Comparison of ENCODE assay signal across 2 cellular contexts in genomic region chr10:114519306-114519669, GRCh38.
TF ChIP-seq lines count a peak whose summit lies in the region.

No MANE protein-coding gene starts in this region.

TF ChIP-seq in IMR-90, 13 proteins besides CTCF, POLR2A, EP300 and RAD21:
- no peak for TF ChIP-seq MXI1 (IDR thresholded peaks at IDR 0.05; ENCODE audit: borderline replicate concordance, low read depth, low read length)
- TF ChIP-seq NFE2L2 (IDR thresholded peaks at IDR 0.05; ENCODE audit: low read depth, low read length), result no peak
- TF ChIP-seq CHD1 (IDR thresholded peaks at IDR 0.05; ENCODE audit: low read depth, low read length), result no peak
- no peak for TF ChIP-seq ELK1 (IDR thresholded peaks at IDR 0.05; ENCODE audit: borderline replicate concordance, low read depth, low read length)
- no peak for TF ChIP-seq CEBPB (IDR thresholded peaks at IDR 0.05; ENCODE audit: low read depth, low read length)
- TF ChIP-seq RFX5 (IDR thresholded peaks at IDR 0.05; ENCODE audit: low read depth, low read length), result no peak
- TF ChIP-seq SMC3 (IDR thresholded peaks at IDR 0.05; ENCODE audit: low read depth, low read length), result no peak
- TF ChIP-seq RCOR1 (IDR thresholded peaks at IDR 0.05; ENCODE audit: insufficient replicate concordance, low read length), result no peak
- no peak for TF ChIP-seq BHLHE40 (IDR thresholded peaks at IDR 0.05; ENCODE audit: low read depth, low read length)
- no peak for TF ChIP-seq MAFK (IDR thresholded peaks at IDR 0.05; ENCODE audit: low read depth, low read length)
- TF ChIP-seq FOS (IDR thresholded peaks at IDR 0.05; ENCODE audit: low read depth, low read length), result no peak
- TF ChIP-seq USF2 (IDR thresholded peaks at IDR 0.05; ENCODE audit: low read depth, low read length), result no peak

TF ChIP-seq in H1, 55 proteins besides CTCF, POLR2A, EP300 and RAD21:
- TF ChIP-seq MAX (IDR thresholded peaks at IDR 0.05) (peak; percentile 49), BRCA1 (IDR thresholded peaks at IDR 0.05; ENCODE audit: low read depth, low read length) (no peak), E2F6 (IDR thresholded peaks at IDR 0.05) (peak; percentile 64), MAFK (IDR thresholded peaks at IDR 0.05; ENCODE audit: low read depth, low read length) (no peak), KDM5A (IDR thresholded peaks at IDR 0.05; ENCODE audit: low read length) (no peak), SUZ12 (IDR thresholded peaks at IDR 0.05; ENCODE audit: low read length) (no peak)
